Comparison of ENCODE assay signal across 1 cellular context in the genomic region with DNA sequence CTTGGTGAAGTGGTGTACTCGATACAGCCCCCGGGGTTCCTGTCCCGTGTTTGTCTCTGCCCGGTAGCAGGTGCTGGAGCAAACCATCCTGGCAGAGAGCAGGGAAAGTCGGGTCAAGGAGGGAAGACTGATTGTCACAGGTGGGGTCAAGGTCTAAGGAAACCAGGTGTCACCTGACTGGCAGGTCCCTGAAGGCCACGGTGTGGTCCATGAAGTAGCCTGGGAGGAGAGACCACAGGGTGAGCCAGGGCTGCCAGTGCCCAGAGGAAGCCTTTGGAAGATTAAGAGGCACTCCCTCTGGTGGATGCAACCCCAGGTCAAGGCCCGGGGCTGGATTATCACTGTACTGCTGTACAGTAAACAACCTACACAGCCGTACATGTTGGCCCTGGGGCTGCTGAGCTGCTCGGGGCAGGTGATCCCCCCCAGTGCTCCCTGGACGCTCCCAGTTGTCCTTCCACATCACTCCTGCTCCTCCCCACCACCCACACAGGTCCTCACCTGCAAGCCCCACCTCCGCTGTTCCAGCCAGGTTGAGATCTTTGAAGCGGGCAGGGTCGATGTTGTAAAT.
A peak's percentile ranks its signal among the peaks of the same experiment; 100 is the strongest.
TF ChIP-seq lines count a peak whose summit lies in the region.

No MANE protein-coding gene starts in this region.

TF ChIP-seq in K562, 482 proteins besides CTCF, POLR2A, EP300 and RAD21:
- TF ChIP-seq POLR2G (IDR thresholded peaks at IDR 0.05; ENCODE audit: low read depth, low read length): peak; percentile 20
- no peak for TF ChIP-seq NRF1 (conservative IDR thresholded peaks at IDR 0.05 in 1 of 2, IDR thresholded peaks at IDR 0.05 in 1 of 2)
- TF ChIP-seq, protein P1, sequence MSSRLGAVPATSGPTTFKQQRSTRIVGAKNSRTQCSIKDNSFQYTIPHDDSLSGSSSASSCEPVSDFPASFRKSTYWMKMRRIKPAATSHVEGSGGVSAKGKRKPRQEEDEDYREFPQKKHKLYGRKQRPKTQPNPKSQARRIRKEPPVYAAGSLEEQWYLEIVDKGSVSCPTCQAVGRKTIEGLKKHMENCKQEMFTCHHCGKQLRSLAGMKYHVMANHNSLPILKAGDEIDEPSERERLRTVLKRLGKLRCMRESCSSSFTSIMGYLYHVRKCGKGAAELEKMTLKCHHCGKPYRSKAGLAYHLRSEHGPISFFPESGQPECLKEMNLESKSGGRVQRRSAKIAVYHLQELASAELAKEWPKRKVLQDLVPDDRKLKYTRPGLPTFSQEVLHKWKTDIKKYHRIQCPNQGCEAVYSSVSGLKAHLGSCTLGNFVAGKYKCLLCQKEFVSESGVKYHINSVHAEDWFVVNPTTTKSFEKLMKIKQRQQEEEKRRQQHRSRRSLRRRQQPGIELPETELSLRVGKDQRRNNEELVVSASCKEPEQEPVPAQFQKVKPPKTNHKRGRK (tag; IDR thresholded peaks at IDR 0.05): no peak
TF ChIP-seq in K562: peak in this region for 1.
